Comparison of ENCODE assay signal across 10 cellular contexts in the genomic region with DNA sequence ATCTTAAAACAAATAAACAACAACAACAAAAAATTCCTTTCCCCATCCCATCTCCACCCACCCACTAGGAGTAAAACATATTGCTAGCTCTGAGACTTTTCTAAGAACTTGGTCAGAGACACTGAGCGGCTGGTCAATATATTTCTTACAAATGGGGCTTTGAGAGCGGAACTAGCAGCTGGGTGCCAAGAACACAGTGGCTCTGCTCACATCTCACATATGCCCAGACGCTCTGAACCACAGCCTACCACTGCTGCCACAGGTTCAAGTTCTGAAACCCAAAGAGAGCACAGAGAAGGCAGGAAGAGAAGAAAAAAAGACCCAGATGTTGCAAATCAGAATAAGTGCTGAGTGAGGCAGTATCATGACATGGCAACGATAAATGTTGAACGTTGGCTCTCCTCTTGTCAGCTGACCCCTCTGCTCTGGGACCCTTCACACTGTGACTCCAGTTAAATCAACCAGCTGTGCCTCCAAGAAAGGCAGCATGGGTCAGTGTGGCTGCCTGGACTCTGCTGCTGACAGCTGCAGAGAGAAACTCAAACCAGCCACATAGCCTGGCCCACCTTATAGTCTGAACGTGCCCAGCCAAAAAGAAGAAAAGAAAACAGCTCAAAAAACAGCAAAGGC. TPM values are rescaled to one million over a fixed set of nuclear protein-coding genes. Genes with fewer than 3 reads are reported as not detected.
DNase-seq lines count a peak whose midpoint lies in the region; ATAC-seq and TF ChIP-seq lines count a peak whose summit lies in the region.
"Had no signal": no experiment of that assay in that cellular context is flagged by ENCODE, and none has a peak within 500 bp of the region (broad histone marks: within the 10 kb centered on the region; RNA-seq: fewer than 3 reads in every experiment).

No MANE protein-coding gene starts in this region.

- H3K36me3 ChIP-seq in adipocyte (ENCODE audit: control insufficient read depth, insufficient read depth, low read length, severe bottlenecking) = no peaks in the 10 kb centered on the region
- H3K36me3 ChIP-seq in mucosa of descending colon (ENCODE audit: low read depth) = no peaks in the 10 kb centered on the region
- H3K36me3 ChIP-seq in upper lobe of right lung = no peaks in the 10 kb centered on the region

- H3K4me1 ChIP-seq in adipocyte (ENCODE audit: control insufficient read depth, insufficient read depth, low read length) (peaks cover 26% of the 10 kb centered on the region), mucosa of descending colon (ENCODE audit: low read depth) (peaks cover 20% of the 10 kb centered on the region), upper lobe of right lung (peaks cover 53% of the 10 kb centered on the region)
- H3K4me1 ChIP-seq: Caco-2 had no signal

- H3K27ac ChIP-seq in upper lobe of right lung = peak overlapping the region; percentile 88

- peak overlapping the region; percentile 75 for H3K4me3 ChIP-seq in adipocyte (ENCODE audit: low read length)
- no peak overlapping the region for H3K4me3 ChIP-seq in mucosa of descending colon
- H3K4me3 ChIP-seq in upper lobe of right lung = no peak overlapping the region

- H3K27me3 ChIP-seq in adipocyte (replicated peaks; ENCODE audit: control insufficient read depth, insufficient read depth, low read length) (no peaks in the 10 kb centered on the region), upper lobe of right lung (no peaks in the 10 kb centered on the region)

- H3K9me3 ChIP-seq in adipocyte (ENCODE audit: control insufficient read depth, low read length) (no peaks in the 10 kb centered on the region), mucosa of descending colon (no peaks in the 10 kb centered on the region), upper lobe of right lung (no peaks in the 10 kb centered on the region)
- H3K9me3 ChIP-seq: Caco-2 had no signal

- peak; percentile 13 for ATAC-seq in mucosa of descending colon
- ATAC-seq in upper lobe of right lung = peak; percentile 19
- no peak for ATAC-seq in omental fat pad (ENCODE audit: low FRiP score)
- ATAC-seq in GM21528 (IDR thresholded peaks at IDR 0.05; ENCODE audit: low FRiP score, unreplicated experiment) = no peak

- no peak for TF ChIP-seq CTCF in mucosa of descending colon (IDR thresholded peaks at IDR 0.05)
- no peak for TF ChIP-seq CTCF in upper lobe of right lung (IDR thresholded peaks at IDR 0.05)
- no peak for TF ChIP-seq CTCF in omental fat pad (IDR thresholded peaks at IDR 0.05)

- peak overlapping the region; percentile 78 for H3K9ac ChIP-seq in adipocyte (ENCODE audit: low read length)

- intact Hi-C loops in mucosa of descending colon (cut with DNase I, micrococcal nuclease) (no loop called here), upper lobe of right lung (cut with DNase I) (no loop called here)

- DNase-seq in stimulated activated CD4-positive, alpha-beta T cell treated with anti-CD3 and anti-CD28 coated beads, Interleukin-15, amount 100 ng/mL, for 24 hours = peak; percentile 18
- no peak for DNase-seq in stimulated activated CD4-positive, alpha-beta T cell treated with anti-CD3 and anti-CD28 coated beads, Interleukin-2, amount 100 ng/mL, for 48 hours
- no peak for DNase-seq in adipocyte (ENCODE audit: low read depth)
- no peak for DNase-seq in mucosa of descending colon
- DNase-seq in upper lobe of right lung = no peak
- DNase-seq in NCI-H2196 (lab: John Stamatoyannopoulos, UW; ENCODE audit: unreplicated experiment) = no peak
- DNase-seq in omental fat pad (ENCODE audit: low spot score) = no peak
- DNase-seq: Caco-2, NCI-H748 treated with DMSO at 0.1 percent for 48 hours had no signal

RNA-seq across cellular contexts. Expression of gene HIVEP3, which starts 26.4 kb away (rescaled TPM):
- total RNA-seq in mucosa of descending colon (1 to 10 TPM; 4.9 to 6.5 (median 6.1) TPM), upper lobe of right lung (16.6 TPM), omental fat pad (10 to 100 TPM in 1 of 4 donors, 1 to 10 TPM in 3; 6.1 to 10.1 (median 7.8) TPM)

Comparison
In these comparisons a context has a peak if more than half of its experiments do, and no peak if none do; other contexts are left out.
1. ATAC-seq: peak in mucosa of descending colon (single experiment) and upper lobe of right lung (single experiment); none in omental fat pad (single experiment) and GM21528 (single experiment).